ENCODE assay signal across 8 cellular contexts in genomic region chr6:85425997-85426396, GRCh38.
"Had no signal": no experiment of that assay in that cellular context is flagged by ENCODE, and none has a peak within 500 bp of the region (broad histone marks: within the 10 kb centered on the region; RNA-seq: fewer than 3 reads in every experiment).

No MANE protein-coding gene starts in this region.

- FAIRE-seq: G401.6, GM12878, GM12891, GM12892, GM18507, GM19239 had no signal

- DNase-seq: GDM1, GF-D8 had no signal

- H3K4me3 ChIP-seq: GM12878 had no signal
